Comparison of ENCODE assay signal across 16 cellular contexts in genomic region chr9:76868897-76869296, GRCh38. TPM values are rescaled to one million over a fixed set of nuclear protein-coding genes. Genes with fewer than 3 reads are reported as not detected.
DNase-seq lines count a peak whose midpoint lies in the region; ATAC-seq and TF ChIP-seq lines count a peak whose summit lies in the region.
"Had no signal": no experiment of that assay in that cellular context is flagged by ENCODE, and none has a peak within 500 bp of the region (broad histone marks: within the 10 kb centered on the region; RNA-seq: fewer than 3 reads in every experiment).

No MANE protein-coding gene starts in this region.

- TF ChIP-seq EP300 in SK-N-SH (IDR thresholded peaks at IDR 0.05; ENCODE audit: borderline replicate concordance in 1 of 2, low read depth in 1 of 2, low read length in 1 of 2) = no peak

- H3K27me3 Mint-ChIP-seq in HFFc6 (ENCODE audit: insufficient read depth) = no peaks in the 10 kb centered on the region; the same call in 1 of the 2 replicates
- peaks cover 9% of the 10 kb centered on the region for H3K27me3 Mint-ChIP-seq in stimulated activated memory B cell treated with anti-CD40 and anti-IgM and Interleukin-4, amounts not matched to agents 10 μg/mL and 1 μg/mL and 100 μg/mL, for 72 hours
- H3K27me3 Mint-ChIP-seq: CD4-positive, CD25-positive, alpha-beta regulatory T cell had no signal

- no peak for ATAC-seq in stimulated activated memory B cell treated with anti-CD40 and anti-IgM and Interleukin-4, amounts not matched to agents 10 μg/mL and 1 μg/mL and 100 μg/mL, for 72 hours
- no peak for ATAC-seq in activated naive CD4-positive, alpha-beta T cell treated with anti-CD3 and anti-CD28 coated beads, Interleukin-2, amount 50 U/mL, for 72 hours
- ATAC-seq: Panc1 had no signal

- no peaks in the 10 kb centered on the region for H4K20me1 ChIP-seq in SK-N-SH (ENCODE audit: insufficient read depth)

- no peaks in the 10 kb centered on the region for H3K36me3 ChIP-seq in esophagus squamous epithelium
- no peaks in the 10 kb centered on the region for H3K36me3 ChIP-seq in colonic mucosa
- H3K36me3 ChIP-seq in SK-N-SH (replicated peaks in 1 of 2; ENCODE audit: control insufficient read depth in 1 of 2, insufficient read depth in 2 of 2, low read length in 1 of 2) = no peaks in the 10 kb centered on the region

- no peaks in the 10 kb centered on the region for H3K36me3 Mint-ChIP-seq in HFFc6 (ENCODE audit: low read depth)
- no peaks in the 10 kb centered on the region for H3K36me3 Mint-ChIP-seq in stimulated activated memory B cell treated with anti-CD40 and anti-IgM and Interleukin-4, amounts not matched to agents 10 μg/mL and 1 μg/mL and 100 μg/mL, for 72 hours
- H3K36me3 Mint-ChIP-seq in activated naive CD4-positive, alpha-beta T cell treated with anti-CD3 and anti-CD28 coated beads, Interleukin-2, amount 50 U/mL, for 72 hours = no peaks in the 10 kb centered on the region
- H3K36me3 Mint-ChIP-seq: CD4-positive, CD25-positive, alpha-beta regulatory T cell; IgD-negative memory B cell had no signal

- H3K4me1 ChIP-seq in esophagus squamous epithelium (peaks cover 0 to 15% (median 0%) of the 10 kb centered on the region in 3 donors), colonic mucosa (no peaks in the 10 kb centered on the region), SK-N-SH (ENCODE audit: control insufficient read depth in 1 of 2, insufficient read depth in 2 of 2, low read depth in 1 of 2, low read length in 1 of 2) (peaks cover 0 to 6% of the 10 kb centered on the region in 2 experiments; a peak in 1 of 4 replicates)

- peak overlapping the region; percentile 31; the same call in 1 of the 2 replicates for H3K4me3 Mint-ChIP-seq in HFFc6
- no peak overlapping the region for H3K4me3 Mint-ChIP-seq in stimulated activated memory B cell treated with anti-CD40 and anti-IgM and Interleukin-4, amounts not matched to agents 10 μg/mL and 1 μg/mL and 100 μg/mL, for 72 hours
- H3K4me3 Mint-ChIP-seq: activated CD4-positive, alpha-beta memory T cell treated with anti-CD3 and anti-CD28 coated beads, Interleukin-2, amount 10 ng/mL, durations not matched to agents 7 days and 5 days; CD4-positive, CD25-positive, alpha-beta regulatory T cell; central memory CD8-positive, alpha-beta T cell; IgD-negative memory B cell had no signal

- no peaks in the 10 kb centered on the region for H3K9me2 ChIP-seq in SK-N-SH

- H3K27ac ChIP-seq in esophagus squamous epithelium (peak overlapping the region in 3 of 4 donors; percentile 7 to 45 (median 35)), colonic mucosa (no peak overlapping the region), SK-N-SH (ENCODE audit: low read depth in 2 of 2, low read length in 1 of 2) (no peak overlapping the region)

- WGBS in esophagus squamous epithelium, 2 donors = 15 to 26% methylated on average over 11 to 13 of the region's 13 CpGs
- WGBS in SK-N-SH (ENCODE audit: low lambda C conversion rate) = 18% methylated on average over 13 of the region's 13 CpGs

- no peak for TF ChIP-seq RAD21 in SK-N-SH (IDR thresholded peaks at IDR 0.05; ENCODE audit: low read length)

- peaks cover 10% of the 10 kb centered on the region for H3F3A ChIP-seq in SK-N-SH (replicated peaks; ENCODE audit: insufficient read depth)

- no peaks in the 10 kb centered on the region for H3K79me2 ChIP-seq in SK-N-SH (ENCODE audit: insufficient read depth)

- TF ChIP-seq CTCF in HFFc6 (IDR thresholded peaks at IDR 0.05) (no peak), esophagus squamous epithelium (IDR thresholded peaks at IDR 0.05) (no peak), retinal pigment epithelial cell (conservative IDR thresholded peaks at IDR 0.05; ENCODE audit: low read depth, low read length) (no peak), colonic mucosa (IDR thresholded peaks at IDR 0.05) (no peak), SK-N-SH (IDR thresholded peaks at IDR 0.05) (no peak)

- no peaks in the 10 kb centered on the region for H3K9me3 ChIP-seq in esophagus squamous epithelium
- no peaks in the 10 kb centered on the region for H3K9me3 ChIP-seq in colonic mucosa
- H3K9me3 ChIP-seq in SK-N-SH = no peaks in the 10 kb centered on the region

- intact Hi-C loops in esophagus squamous epithelium (cut with DNase I) = no loop called here
- intact Hi-C loops in colonic mucosa (cut with DNase I) = no loop called here

- no peak overlapping the region for H2AFZ ChIP-seq in SK-N-SH (ENCODE audit: low read depth)

- H3K9me3 Mint-ChIP-seq in HFFc6 = no peaks in the 10 kb centered on the region
- peaks cover 4% of the 10 kb centered on the region for H3K9me3 Mint-ChIP-seq in stimulated activated memory B cell treated with anti-CD40 and anti-IgM and Interleukin-4, amounts not matched to agents 10 μg/mL and 1 μg/mL and 100 μg/mL, for 72 hours
- H3K9me3 Mint-ChIP-seq in activated naive CD4-positive, alpha-beta T cell treated with anti-CD3 and anti-CD28 coated beads, Interleukin-2, amount 50 U/mL, for 72 hours = no peaks in the 10 kb centered on the region
- H3K9me3 Mint-ChIP-seq: activated CD4-positive, alpha-beta memory T cell treated with anti-CD3 and anti-CD28 coated beads, Interleukin-2, amount 10 ng/mL, durations not matched to agents 7 days and 5 days; central memory CD8-positive, alpha-beta T cell; IgD-negative memory B cell had no signal

- DNase-seq in HFFc6 (no peak), NCI-H774 (lab: John Stamatoyannopoulos, UW) (peak; percentile 71), esophagus squamous epithelium (lab: John Stamatoyannopoulos, UW) (no peak), retinal pigment epithelial cell (ENCODE audit: low read depth) (peak; percentile 34), colonic mucosa (no peak), SK-N-SH (no peak)
- no peak for DNase-seq in activated naive CD4-positive, alpha-beta T cell treated with anti-CD3 and anti-CD28 coated beads, Interleukin-2, amount 50 U/mL, for 72 hours (ENCODE audit: low spot score in 2 of 2)
- DNase-seq: activated CD4-positive, alpha-beta memory T cell treated with anti-CD3 and anti-CD28 coated beads, Interleukin-2, amount 10 ng/mL, durations not matched to agents 7 days and 5 days; activated gamma-delta T cell; CD4-positive, CD25-positive, alpha-beta regulatory T cell; NCI-H187; T-helper 2 cell had no signal

- H3K4me1 Mint-ChIP-seq in HFFc6 (ENCODE audit: low read depth) = peaks cover 57% of the 10 kb centered on the region
- no peaks in the 10 kb centered on the region for H3K4me1 Mint-ChIP-seq in stimulated activated memory B cell treated with anti-CD40 and anti-IgM and Interleukin-4, amounts not matched to agents 10 μg/mL and 1 μg/mL and 100 μg/mL, for 72 hours
- H3K4me1 Mint-ChIP-seq: activated CD4-positive, alpha-beta memory T cell treated with anti-CD3 and anti-CD28 coated beads, Interleukin-2, amount 10 ng/mL, durations not matched to agents 7 days and 5 days; CD4-positive, CD25-positive, alpha-beta regulatory T cell; central memory CD8-positive, alpha-beta T cell; IgD-negative memory B cell had no signal

- CTCF ChIA-PET in SK-N-SH (lab: Yijun Ruan, JAX) = no interaction called here

- H3K4me2 ChIP-seq in SK-N-SH = no peak overlapping the region; the same call in 1 of the 2 replicates

- H3K27ac Mint-ChIP-seq in HFFc6 = no peak overlapping the region
- no peak overlapping the region for H3K27ac Mint-ChIP-seq in stimulated activated memory B cell treated with anti-CD40 and anti-IgM and Interleukin-4, amounts not matched to agents 10 μg/mL and 1 μg/mL and 100 μg/mL, for 72 hours
- no peak overlapping the region for H3K27ac Mint-ChIP-seq in activated naive CD4-positive, alpha-beta T cell treated with anti-CD3 and anti-CD28 coated beads, Interleukin-2, amount 50 U/mL, for 72 hours
- H3K27ac Mint-ChIP-seq: activated CD4-positive, alpha-beta memory T cell treated with anti-CD3 and anti-CD28 coated beads, Interleukin-2, amount 10 ng/mL, durations not matched to agents 7 days and 5 days; CD4-positive, CD25-positive, alpha-beta regulatory T cell; IgD-negative memory B cell had no signal

- peak overlapping the region in 1 of 2 donors; percentile 26 for H3K9ac ChIP-seq in colonic mucosa (ENCODE audit: low read depth in 2 of 2, low read length in 2 of 2)
- H3K9ac ChIP-seq in SK-N-SH = no peak overlapping the region

- TF ChIP-seq POLR2A in esophagus squamous epithelium (IDR thresholded peaks at IDR 0.05) = no peak

- POLR2A ChIA-PET in SK-N-SH (lab: Yijun Ruan, JAX) = no interaction called here

- H3K4me3 ChIP-seq in esophagus squamous epithelium = peak overlapping the region in 2 of 4 donors; percentile 5 to 45
- no peak overlapping the region for H3K4me3 ChIP-seq in retinal pigment epithelial cell (ENCODE audit: low read length)
- no peak overlapping the region for H3K4me3 ChIP-seq in colonic mucosa
- H3K4me3 ChIP-seq in SK-N-SH (ENCODE audit: low read depth in 2 of 2, low read length in 1 of 2) = no peak overlapping the region; a peak in 1 of 4 replicates

- peaks cover 0 to 8% (median 0%) of the 10 kb centered on the region in 4 donors for H3K27me3 ChIP-seq in esophagus squamous epithelium
- no peaks in the 10 kb centered on the region for H3K27me3 ChIP-seq in colonic mucosa
- peaks cover 57% of the 10 kb centered on the region for H3K27me3 ChIP-seq in SK-N-SH (ENCODE audit: insufficient read depth)

TF ChIP-seq in SK-N-SH, 30 proteins besides CTCF, POLR2A, EP300 and RAD21:
- TF ChIP-seq JUND (IDR thresholded peaks at IDR 0.05) = no peak
- no peak for TF ChIP-seq TCF12 (IDR thresholded peaks at IDR 0.05)
- TF ChIP-seq ELF1 (IDR thresholded peaks at IDR 0.05) = no peak
- no peak for TF ChIP-seq MEF2A (IDR thresholded peaks at IDR 0.05; ENCODE audit: borderline replicate concordance, low read depth)

RNA-seq across cellular contexts. Expression of gene PRUNE2, which starts 37.0 kb away (rescaled TPM):
- total RNA-seq in HFFc6 (2021; fragmentation: NEBNext Ultra II Directional; extraction: Animal tissue kit (Norgen Biotek cat#: 25700)) = under 1 TPM in 4 of 6 experiments, not detected in 2; 0.02 to 0.29 (median 0.16) TPM
- total RNA-seq in esophagus squamous epithelium (100 to 1,000 TPM in 1 of 4 donors, 10 to 100 TPM in 2, 1 to 10 TPM in 1; 9.9 to 126 (median 26.7) TPM), colonic mucosa (10 to 100 TPM; 12.1 to 90.0 TPM)
- under 1 TPM; 0.18 to 0.86 TPM for total RNA-seq in activated naive CD4-positive, alpha-beta T cell treated with anti-CD3 and anti-CD28 coated beads, Interleukin-2, amount 50 U/mL, for 72 hours
- polyA plus RNA-seq in SK-N-SH (2012; rRNA removed) = 13.0 and 28.6 TPM in 2 replicates
- 28.0 and 30.5 TPM in 2 replicates for polyA plus RNA-seq in SK-N-SH (2012; cell fraction: cytosol; rRNA removed)
- 10.9 and 24.6 TPM in 2 replicates for polyA plus RNA-seq in SK-N-SH (2012; cell fraction: nucleus; rRNA removed)
- total RNA-seq: CD4-positive, CD25-positive, alpha-beta regulatory T cell had no signal
- polyA plus RNA-seq: IgD-negative memory B cell had no signal

Comparison
In these comparisons a context has a peak if more than half of its experiments do, and no peak if none do; other contexts are left out.
1. DNase-seq: peak in NCI-H774 (single experiment) and retinal pigment epithelial cell (single experiment); none in HFFc6 (single experiment), esophagus squamous epithelium (single experiment), colonic mucosa (single experiment), activated naive CD4-positive, alpha-beta T cell treated with anti-CD3 and anti-CD28 coated beads, Interleukin-2, amount 50 U/mL, for 72 hours (0 of 2) and SK-N-SH (single experiment).
2. H3K27ac ChIP-seq: peak in esophagus squamous epithelium (3 of 4); none in colonic mucosa (single experiment) and SK-N-SH (0 of 2).
3. RNA of gene PRUNE2, which starts 37.0 kb away (total RNA-seq): 12.1 to 90.0 TPM in colonic mucosa and 9.9 to 126 TPM in esophagus squamous epithelium; 0.18 to 0.86 TPM in activated naive CD4-positive, alpha-beta T cell treated with anti-CD3 and anti-CD28 coated beads, Interleukin-2, amount 50 U/mL, for 72 hours and 0.02 to 0.29 TPM in HFFc6; every median in the first group is over 4 times any median in the second.